Comparison of ENCODE assay signal across 16 cellular contexts in the genomic region with DNA sequence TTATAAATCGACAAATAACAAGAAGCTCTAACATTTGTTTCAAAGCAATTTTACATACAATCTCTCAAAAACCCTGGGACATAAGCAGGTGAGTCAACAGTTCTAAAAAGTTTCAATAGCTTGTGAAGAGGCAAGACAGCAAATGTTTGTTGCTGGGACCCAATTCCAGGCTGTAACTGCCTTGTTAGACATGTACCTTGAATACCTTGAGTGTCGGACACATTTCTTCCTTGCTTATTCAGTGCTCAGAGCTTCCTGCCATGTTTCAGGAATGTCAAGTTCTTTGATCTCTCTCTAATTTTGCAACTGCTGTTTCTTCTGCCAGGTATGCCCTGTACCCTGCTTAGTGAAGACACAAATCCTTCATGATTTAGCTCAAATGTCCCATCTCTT. TPM values are rescaled to one million over a fixed set of nuclear protein-coding genes. Genes with fewer than 3 reads are reported as not detected.
DNase-seq lines count a peak whose midpoint lies in the region; ATAC-seq and TF ChIP-seq lines count a peak whose summit lies in the region.
"Had no signal": no experiment of that assay in that cellular context is flagged by ENCODE, and none has a peak within 500 bp of the region (broad histone marks: within the 10 kb centered on the region; RNA-seq: fewer than 3 reads in every experiment).

No MANE protein-coding gene starts in this region.

- no peak overlapping the region for H4K91ac ChIP-seq in trophoblast cell (ENCODE audit: low read depth, low read length)

- in situ Hi-C loops in gastrocnemius medialis (cut with MboI; ENCODE audit: low sequenced_read_pairs in 4 of 4): loop anchor here in 2 of 4 donors (25.0 kb wide), 1 partner anchor 365 kb away; no protein-coding TSS in a partner anchor

- no peak overlapping the region for H3K14ac ChIP-seq in trophoblast cell (ENCODE audit: low read length)

- no peak overlapping the region for H4K12ac ChIP-seq in trophoblast cell (ENCODE audit: low read depth, low read length)

- TF ChIP-seq CTCF in left lung (IDR thresholded peaks at IDR 0.05) (no peak), Calu3 (IDR thresholded peaks at IDR 0.05; ENCODE audit: unreplicated experiment) (no peak), gastrocnemius medialis (IDR thresholded peaks at IDR 0.05 in 4 of 5, conservative IDR thresholded peaks at IDR 0.05 in 1 of 5) (no peak)

- H3K27me3 Mint-ChIP-seq in Calu3 (ENCODE audit: unreplicated experiment): no peaks in the 10 kb centered on the region

- H3K4me3 ChIP-seq in esophagus (ENCODE audit: low read depth in 1 of 2, low read length in 2 of 2) (no peak overlapping the region), left lung (no peak overlapping the region), trophoblast cell (ENCODE audit: low read depth, low read length) (no peak overlapping the region), gastrocnemius medialis (no peak overlapping the region)
- H3K4me3 ChIP-seq: GM23338 had no signal

- H3K9me3 Mint-ChIP-seq in Calu3 (ENCODE audit: low read depth, unreplicated experiment): no peaks in the 10 kb centered on the region
- H3K9me3 Mint-ChIP-seq: CD8-positive, alpha-beta memory T cell; GM23338 had no signal

- no peak for TF ChIP-seq POLR2A in gastrocnemius medialis (IDR thresholded peaks at IDR 0.05)

- no peak overlapping the region for H2BK120ac ChIP-seq in trophoblast cell (ENCODE audit: insufficient read depth, low read length, poor library complexity)

- no peak overlapping the region for H3K4ac ChIP-seq in trophoblast cell (ENCODE audit: low read depth, low read length)

- no peaks in the 10 kb centered on the region for H3K79me1 ChIP-seq in trophoblast cell (ENCODE audit: low read length)

- H2AFZ ChIP-seq in trophoblast cell (ENCODE audit: insufficient read depth, low read length, poor library complexity): no peak overlapping the region
- H2AFZ ChIP-seq: GM23338 had no signal

- peaks cover 2 to 5% of the 10 kb centered on the region in 2 donors for H3K4me1 ChIP-seq in esophagus (ENCODE audit: control insufficient read depth in 2 of 2, insufficient read depth in 2 of 2, low read length in 1 of 2)
- peaks cover 6 to 11% of the 10 kb centered on the region in 2 donors for H3K4me1 ChIP-seq in left lung
- H3K4me1 ChIP-seq in trophoblast cell (ENCODE audit: control insufficient read depth in 1 of 2, insufficient read depth in 2 of 2, low read length in 2 of 2): no peaks in the 10 kb centered on the region
- peaks cover 0 to 7% of the 10 kb centered on the region in 2 donors for H3K4me1 ChIP-seq in gastrocnemius medialis
- H3K4me1 ChIP-seq: BE2C had no signal

- H3K27ac ChIP-seq in esophagus (ENCODE audit: low read depth in 2 of 2, low read length in 1 of 2): peak overlapping the region; percentile 30 to 70
- peak overlapping the region; percentile 13 to 59 for H3K27ac ChIP-seq in left lung
- H3K27ac ChIP-seq in trophoblast cell (ENCODE audit: low read depth, low read length): no peak overlapping the region
- no peak overlapping the region for H3K27ac ChIP-seq in gastrocnemius medialis
- H3K27ac ChIP-seq: HL-60 had no signal

- H2BK5ac ChIP-seq in trophoblast cell (ENCODE audit: low read depth, low read length, poor library complexity): no peak overlapping the region

- H2AK5ac ChIP-seq in trophoblast cell (ENCODE audit: low read length): no peak overlapping the region

- H3K27me3 ChIP-seq in esophagus (ENCODE audit: control insufficient read depth in 1 of 2, insufficient read depth in 2 of 2, low read length in 2 of 2): no peaks in the 10 kb centered on the region
- peaks cover 0 to 26% of the 10 kb centered on the region in 2 donors for H3K27me3 ChIP-seq in left lung
- H3K27me3 ChIP-seq in trophoblast cell (ENCODE audit: insufficient read depth, low read length): peaks cover 13% of the 10 kb centered on the region
- H3K27me3 ChIP-seq in gastrocnemius medialis: peaks cover 5 to 16% (median 15%) of the 10 kb centered on the region in 3 donors

- H2BK12ac ChIP-seq in trophoblast cell (ENCODE audit: low read length): no peak overlapping the region

- CTCF ChIA-PET in Calu3 (lab: Charles Lee): interaction anchor here (0.6 kb wide), 1 partner anchor 505 kb away, joined by 3 read pairs; no protein-coding TSS in a partner anchor

- WGBS in esophagus, 2 donors: 50 to 55% methylated on average over 2 of the region's 2 CpGs
- WGBS in trophoblast cell (ENCODE audit: extremely low coverage, insufficient coverage, insufficient read length): 100% methylated on average over 1 of the region's 2 CpGs

- no peak overlapping the region for H4K8ac ChIP-seq in trophoblast cell (ENCODE audit: low read depth, low read length)

- intact Hi-C loops in left lung (cut with DNase I) (no loop called here), Calu3 (cut with micrococcal nuclease; ENCODE audit: unreplicated experiment) (no loop called here), gastrocnemius medialis (cut with DNase I; ENCODE audit: low total_unique reads) (no loop called here)

- no peaks in the 10 kb centered on the region for H3K36me3 ChIP-seq in esophagus (ENCODE audit: control insufficient read depth in 2 of 2, insufficient read depth in 2 of 2, low read length in 1 of 2)
- no peaks in the 10 kb centered on the region for H3K36me3 ChIP-seq in left lung
- no peaks in the 10 kb centered on the region for H3K36me3 ChIP-seq in trophoblast cell (ENCODE audit: control insufficient read depth in 1 of 2, insufficient read depth in 2 of 2, low read length in 2 of 2)
- no peaks in the 10 kb centered on the region for H3K36me3 ChIP-seq in gastrocnemius medialis
- H3K36me3 ChIP-seq: BE2C had no signal

- H3K79me2 ChIP-seq in trophoblast cell (ENCODE audit: control insufficient read depth, insufficient read depth, low read length, poor library complexity): no peaks in the 10 kb centered on the region

- peaks cover 6% of the 10 kb centered on the region for H3K36me3 Mint-ChIP-seq in Calu3 (ENCODE audit: insufficient read depth, unreplicated experiment)
- H3K36me3 Mint-ChIP-seq: CD4-positive, CD25-positive, alpha-beta regulatory T cell; CD8-positive, alpha-beta memory T cell had no signal

- no TSS peak for BruUV-seq in Calu3 (replicated peaks; lab: Mats Ljungman, UMichigan)

- H3K23ac ChIP-seq in trophoblast cell (ENCODE audit: low read length): no peak overlapping the region

- no peak overlapping the region for H3K4me3 Mint-ChIP-seq in Calu3 (ENCODE audit: low read depth, unreplicated experiment)
- H3K4me3 Mint-ChIP-seq: CD4-positive, CD25-positive, alpha-beta regulatory T cell; CD8-positive, alpha-beta memory T cell; GM23338 had no signal

- no peak overlapping the region for H3K9ac ChIP-seq in trophoblast cell (ENCODE audit: low read length)

- H3K4me2 ChIP-seq in trophoblast cell (ENCODE audit: low read length): no peak overlapping the region
- H3K4me2 ChIP-seq: GM23338 had no signal

- H3K4me1 Mint-ChIP-seq in Calu3 (ENCODE audit: low read depth, unreplicated experiment): peaks cover 8% of the 10 kb centered on the region

- no peak overlapping the region for H3K27ac Mint-ChIP-seq in Calu3 (ENCODE audit: unreplicated experiment)
- H3K27ac Mint-ChIP-seq: CD4-positive, CD25-positive, alpha-beta regulatory T cell; CD8-positive, alpha-beta memory T cell had no signal

- ATAC-seq in left lung (peak; percentile 76), gastrocnemius medialis (no peak), HG03521 (IDR thresholded peaks at IDR 0.05; ENCODE audit: unreplicated experiment) (no peak), GM19023 (IDR thresholded peaks at IDR 0.05; ENCODE audit: unreplicated experiment) (no peak)
- ATAC-seq: GM23338 had no signal

- DNase-seq in left lung (no peak), trophoblast cell (peak; percentile 38 to 72), Calu3 (no peak), gastrocnemius medialis (no peak)
- DNase-seq: ACHN; BE2C; C1 segment of cervical spinal cord; CD8-positive, alpha-beta memory T cell; COR-L47 had no signal

- no peaks in the 10 kb centered on the region for H3K9me3 ChIP-seq in esophagus (ENCODE audit: control insufficient read depth in 2 of 2, insufficient read depth in 1 of 2, low read depth in 1 of 2, low read length in 1 of 2)
- no peaks in the 10 kb centered on the region for H3K9me3 ChIP-seq in left lung
- peaks cover under 1% of the 10 kb centered on the region for H3K9me3 ChIP-seq in trophoblast cell (ENCODE audit: insufficient read depth, low read depth, low read length)
- no peaks in the 10 kb centered on the region for H3K9me3 ChIP-seq in gastrocnemius medialis
- H3K9me3 ChIP-seq: BE2C had no signal

- no peak overlapping the region for H3K18ac ChIP-seq in trophoblast cell (ENCODE audit: low read length)

RNA-seq across cellular contexts. Expression of gene CH25H, which starts 5.1 kb away (rescaled TPM):
- 1 to 10 TPM; 2.8 to 9.0 TPM for polyA plus RNA-seq in esophagus
- total RNA-seq in left lung (10 to 100 TPM in 1 of 2 donors, 1 to 10 TPM in 1; 9.8 to 14.7 TPM), Calu3 (2022) (0.73 TPM in 1 of 2 replicates, not detected in the other), gastrocnemius medialis (1 to 10 TPM in 1 of 4 donors, under 1 TPM in 1, not detected in 2; 0.85 to 1.1 TPM)
- polyA plus RNA-seq in trophoblast cell (2013): not detected in 2 replicates
- total RNA-seq: CD8-positive, alpha-beta memory T cell; HT1080 had no signal

RNA-seq across cellular contexts. Expression of gene LIPA, which starts 49.5 kb away (rescaled TPM):
- polyA plus RNA-seq in esophagus: 10 to 100 TPM in 1 of 2 donors, 1 to 10 TPM in 1; 7.8 to 17.3 TPM
- 100 to 1,000 TPM; 117 to 137 TPM for total RNA-seq in left lung
- 27.3 and 27.4 TPM in 2 replicates for polyA plus RNA-seq in trophoblast cell (2013)
- 66.7 and 127 TPM in 2 replicates for total RNA-seq in Calu3 (2022)
- total RNA-seq in gastrocnemius medialis: 10 to 100 TPM in 2 of 4 donors, 1 to 10 TPM in 2; 7.7 to 11.4 (median 9.3) TPM

Comparison
In these comparisons a context has a peak if more than half of its experiments do, and no peak if none do; other contexts are left out.
1. H3K27ac ChIP-seq: peak in esophagus (2 of 2) and left lung (2 of 2); none in trophoblast cell (single experiment) and gastrocnemius medialis (0 of 4).
2. DNase-seq: peak in trophoblast cell (2 of 2); none in left lung (0 of 2), Calu3 (single experiment) and gastrocnemius medialis (0 of 2).